11 cellular contexts compared by ENCODE assay signal in genomic region chr19:35013820-35014754, GRCh38. TPM values are rescaled to one million over a fixed set of nuclear protein-coding genes. Genes with fewer than 3 reads are reported as not detected.
A peak's percentile ranks its signal among the peaks of the same experiment; 100 is the strongest.
DNase-seq lines count a peak whose midpoint lies in the region; ATAC-seq and TF ChIP-seq lines count a peak whose summit lies in the region.
"Had no signal": no experiment of that assay in that cellular context is flagged by ENCODE, and none has a peak within 500 bp of the region (broad histone marks: within the 10 kb centered on the region; RNA-seq: fewer than 3 reads in every experiment).

No MANE protein-coding gene starts in this region.

- H3K27ac Mint-ChIP-seq in T-cell = peak overlapping the region; percentile 94 to 100
- H3K27ac Mint-ChIP-seq in activated naive CD4-positive, alpha-beta T cell treated with anti-CD3 and anti-CD28 coated beads, Interleukin-2, amount 10 ng/mL, durations not matched to agents 7 days and 5 days = peak overlapping the region; percentile 92

- POLR2A ChIA-PET in T-cell (lab: Charles Lee) = interaction anchor here (0.5 to 1.0 kb wide), 4 partner anchors 13 to 338 kb away, joined by 3 read pairs; partner anchors contain the start of gene GRAMD1A (in 1 of the 2)

- H3K4me1 ChIP-seq in neutrophil (ENCODE audit: control insufficient read depth in 1 of 2, insufficient read depth in 1 of 2, low read depth in 1 of 2, low read length in 1 of 2) = peaks cover 60 to 61% of the 10 kb centered on the region in 2 experiments

- ATAC-seq in T-cell (replicated peaks in 1 of 4) (peak; percentile 80 to 87 (median 82)), HG03135 (IDR thresholded peaks at IDR 0.05; ENCODE audit: unreplicated experiment) (no peak), GM18858 (IDR thresholded peaks at IDR 0.05; ENCODE audit: unreplicated experiment) (no peak), GM19035 (IDR thresholded peaks at IDR 0.05; ENCODE audit: unreplicated experiment) (no peak)

- H3K36me3 ChIP-seq in neutrophil = peaks cover 97% of the 10 kb centered on the region

- H3K36me3 Mint-ChIP-seq in T-cell = peaks cover 52% of the 10 kb centered on the region
- peaks cover 69% of the 10 kb centered on the region for H3K36me3 Mint-ChIP-seq in activated naive CD4-positive, alpha-beta T cell treated with anti-CD3 and anti-CD28 coated beads, Interleukin-2, amount 10 ng/mL, durations not matched to agents 7 days and 5 days

- no peaks in the 10 kb centered on the region for H3K9me3 ChIP-seq in neutrophil

- H3K4me3 Mint-ChIP-seq in T-cell = peak overlapping the region; percentile 67 to 85 (median 76)
- H3K4me3 Mint-ChIP-seq in activated naive CD4-positive, alpha-beta T cell treated with anti-CD3 and anti-CD28 coated beads, Interleukin-2, amount 10 ng/mL, durations not matched to agents 7 days and 5 days = peak overlapping the region; percentile 57

- H3K4me3 ChIP-seq in GM12865 (ENCODE audit: low read depth, low read length) = no peak overlapping the region
- H3K4me3 ChIP-seq in neutrophil (ENCODE audit: low read depth in 1 of 2, low read length in 1 of 2) = peak overlapping the region; percentile 26 to 57
- H3K4me3 ChIP-seq: lung had no signal

- no peaks in the 10 kb centered on the region for H3K27me3 Mint-ChIP-seq in T-cell
- H3K27me3 Mint-ChIP-seq in activated naive CD4-positive, alpha-beta T cell treated with anti-CD3 and anti-CD28 coated beads, Interleukin-2, amount 10 ng/mL, durations not matched to agents 7 days and 5 days = no peaks in the 10 kb centered on the region

- CTCF ChIA-PET in T-cell (lab: Charles Lee) = interaction anchor here (0.5 to 1.6 kb wide), 14 partner anchors 8 to 1159 kb away, joined by 3 to 15 read pairs (median 4); no protein-coding TSS in a partner anchor
- CTCF ChIA-PET in activated naive CD4-positive, alpha-beta T cell treated with anti-CD3 and anti-CD28 coated beads, Interleukin-2, amount 10 ng/mL, durations not matched to agents 7 days and 5 days (lab: Charles Lee) = interaction anchor here (0.9 to 5.4 kb wide), 8 partner anchors 9 to 341 kb away, joined by 3 to 65 read pairs (median 4); partner anchors contain the start of gene GRAMD1A

- no peak for TF ChIP-seq CTCF in GM12865 (IDR thresholded peaks at IDR 0.05; ENCODE audit: insufficient read depth, low read depth, low read length, missing control alignments)
- no peak for TF ChIP-seq CTCF in neutrophil (IDR thresholded peaks at IDR 0.05)

- DNase-seq in GM12865 (ENCODE audit: low read depth) = peak; percentile 47
- peak; percentile 49 to 88 (median 75) for DNase-seq in T-cell
- DNase-seq in activated naive CD4-positive, alpha-beta T cell treated with anti-CD3 and anti-CD28 coated beads, Interleukin-2, amount 10 ng/mL, durations not matched to agents 7 days and 5 days = peak; percentile 86
- DNase-seq in dedifferentiated amniotic fluid mesenchymal stem cell (ENCODE audit: extremely low spot score) = no peak
- DNase-seq: KG1 had no signal

- H3K4me1 Mint-ChIP-seq in T-cell = peaks cover 71 to 77% (median 74%) of the 10 kb centered on the region in 3 donors
- H3K4me1 Mint-ChIP-seq in activated naive CD4-positive, alpha-beta T cell treated with anti-CD3 and anti-CD28 coated beads, Interleukin-2, amount 10 ng/mL, durations not matched to agents 7 days and 5 days = peaks cover 65% of the 10 kb centered on the region

- H3K27me3 ChIP-seq in neutrophil = no peaks in the 10 kb centered on the region

- no peaks in the 10 kb centered on the region for H3K9me3 Mint-ChIP-seq in T-cell
- no peaks in the 10 kb centered on the region for H3K9me3 Mint-ChIP-seq in activated naive CD4-positive, alpha-beta T cell treated with anti-CD3 and anti-CD28 coated beads, Interleukin-2, amount 10 ng/mL, durations not matched to agents 7 days and 5 days

- peak overlapping the region; percentile 98 for H3K27ac ChIP-seq in neutrophil

RNA-seq across cellular contexts. Expression of gene GRAMD1A, which starts 14.0 kb away (rescaled TPM):
- 100 to 1,000 TPM; 189 to 318 (median 227) TPM for total RNA-seq in T-cell

RNA-seq across cellular contexts. Expression of gene SCN1B, which starts 16.2 kb away (rescaled TPM):
- total RNA-seq in T-cell = 1 to 10 TPM; 1.1 to 4.3 (median 3.7) TPM

RNA-seq across cellular contexts. Expression of gene HPN, which starts 27.4 kb away (rescaled TPM):
- under 1 TPM in 3 of 5 donors, not detected in 2; 0.41 to 0.51 (median 0.46) TPM for total RNA-seq in T-cell
- total RNA-seq: T-helper 1 cell treated with Interleukin-12 subunit alpha and Interleukin-12 subunit beta and Interleukin-4 antibody, amounts not matched to agents 30 ng/mL and 1 ng/mL, for 36 hours had no signal

RNA-seq across cellular contexts. Expression of gene ZNF792, which starts 50.1 kb away (rescaled TPM):
- 10 to 100 TPM; 14.1 to 29.0 (median 26.8) TPM for total RNA-seq in T-cell

Comparison
In these comparisons a context has a peak if more than half of its experiments do, and no peak if none do; other contexts are left out.
1. ATAC-seq: peak in T-cell (4 of 4); none in HG03135 (single experiment), GM18858 (single experiment) and GM19035 (single experiment).